8 cellular contexts compared by ENCODE assay signal in genomic region chr1:26697978-26698849, GRCh38. TPM values are rescaled to one million over a fixed set of nuclear protein-coding genes. Genes with fewer than 3 reads are reported as not detected.
DNase-seq lines count a peak whose midpoint lies in the region; ATAC-seq and TF ChIP-seq lines count a peak whose summit lies in the region.

No MANE protein-coding gene starts in this region.

- H3K9me3 Mint-ChIP-seq in nephron progenitor cell, result no peaks in the 10 kb centered on the region

- DNase-seq in EH (ENCODE audit: low read depth) (peak; percentile 99), HuH-7.5 (ENCODE audit: low spot score) (peak; percentile 72), NOMO-1 treated with dmso at 0.1 percent for 144 hours (lab: John Stamatoyannopoulos, UW; ENCODE audit: unreplicated experiment) (peak; percentile 49), fibroblast of villous mesenchyme (ENCODE audit: low read depth) (peak; percentile 98), nephron progenitor cell (peak; percentile 21)
- DNase-seq in activated effector memory CD4-positive, alpha-beta T cell treated with Interleukin-2 at 50 U/mL for 16 hours, result peak; percentile 16

- H3K27me3 Mint-ChIP-seq in nephron progenitor cell (ENCODE audit: low read depth, poor library complexity), result no peaks in the 10 kb centered on the region

- H3K4me3 ChIP-seq in fibroblast of villous mesenchyme (ENCODE audit: low read depth, low read length), result peak overlapping the region; percentile 80

- H3K27ac Mint-ChIP-seq in nephron progenitor cell, result no peak overlapping the region

- H3K4me3 Mint-ChIP-seq in nephron progenitor cell, result no peak overlapping the region

- no peaks in the 10 kb centered on the region for H3K36me3 Mint-ChIP-seq in nephron progenitor cell (ENCODE audit: low read depth)

- ATAC-seq in HG03139 (IDR thresholded peaks at IDR 0.05; ENCODE audit: unreplicated experiment), result no peak
- ATAC-seq in GM21447 (IDR thresholded peaks at IDR 0.05; ENCODE audit: unreplicated experiment), result no peak

- TF ChIP-seq CTCF in fibroblast of villous mesenchyme (IDR thresholded peaks at IDR 0.05; ENCODE audit: insufficient read depth, low read depth, low read length) (no peak), nephron progenitor cell (IDR thresholded peaks at IDR 0.05) (no peak)

- H3K4me1 Mint-ChIP-seq in nephron progenitor cell, result peaks cover 19% of the 10 kb centered on the region

RNA-seq across cellular contexts. Expression of gene ARID1A, which starts 2.4 kb away (rescaled TPM):
- total RNA-seq in fibroblast of villous mesenchyme, result 24.8 and 31.1 TPM in 2 replicates

Comparison
In these comparisons a context has a peak if more than half of its experiments do, and no peak if none do; other contexts are left out.
1. DNase-seq: peak in every context shown above with its lines; median percentile 99 in EH; 98 in fibroblast of villous mesenchyme; 72 in HuH-7.5; 49 in NOMO-1 treated with dmso at 0.1 percent for 144 hours; 21 in nephron progenitor cell; 16 in activated effector memory CD4-positive, alpha-beta T cell treated with Interleukin-2 at 50 U/mL for 16 hours.